In the genomic region with DNA sequence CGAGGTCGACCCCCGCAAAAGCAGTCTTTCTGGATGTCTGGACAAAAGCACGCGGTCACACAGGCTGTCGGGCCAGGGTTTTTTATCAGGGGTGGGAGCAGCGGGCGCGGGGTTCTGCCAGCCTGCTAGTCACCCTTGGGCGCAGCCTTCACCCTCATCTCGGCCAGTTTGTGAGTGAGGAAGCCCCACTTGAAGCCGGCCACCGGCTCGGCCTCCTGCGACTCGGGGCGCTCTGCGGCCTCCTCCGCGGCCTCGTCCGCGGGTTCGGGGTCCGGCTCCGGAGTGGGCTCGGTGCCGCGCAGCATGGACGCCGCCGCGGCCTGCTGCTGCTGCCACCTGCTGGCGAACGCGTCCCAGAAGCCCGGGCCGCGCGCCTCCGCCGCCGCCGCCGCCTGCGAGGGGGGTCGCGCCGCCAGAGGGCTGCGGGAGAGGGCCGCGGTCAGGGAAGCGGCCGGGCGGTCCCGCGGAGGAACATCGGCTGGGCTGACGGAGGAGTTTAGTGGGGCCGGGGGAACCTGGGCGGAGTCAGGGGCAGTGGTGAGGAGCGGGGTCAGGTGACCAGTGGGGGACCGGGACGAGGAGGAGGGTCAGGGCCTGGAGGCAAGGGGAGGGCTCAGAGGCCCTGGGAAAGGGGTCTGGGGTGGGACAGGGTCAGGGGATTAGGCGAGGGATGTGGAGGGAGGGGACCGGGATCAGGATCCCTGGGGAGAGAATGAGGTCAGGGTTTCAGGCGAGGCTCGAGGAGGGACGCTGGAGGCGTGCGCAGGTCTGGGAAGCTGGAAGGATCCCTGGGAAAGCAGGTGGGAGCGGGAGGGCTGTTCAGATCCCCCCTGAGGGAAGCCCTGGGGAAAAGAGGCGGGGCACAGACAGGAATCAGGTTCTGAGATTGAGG, we compare ENCODE assay signal across 8 cellular contexts. TPM values are rescaled to one million over a fixed set of nuclear protein-coding genes. Genes with fewer than 3 reads are reported as not detected.
DNase-seq lines count a peak whose midpoint lies in the region; ATAC-seq and TF ChIP-seq lines count a peak whose summit lies in the region.

No MANE protein-coding gene starts in this region.

- H3K9me3 ChIP-seq in A673 (ENCODE audit: low read depth, low read length, poor library complexity, severe bottlenecking) (no peaks in the 10 kb centered on the region), H9 (ENCODE audit: control insufficient read depth, low read depth, low read length) (no peaks in the 10 kb centered on the region), duodenal mucosa (ENCODE audit: control insufficient read depth in 1 of 2, low read length in 2 of 2) (no peaks in the 10 kb centered on the region), mesodermal cell (ENCODE audit: control insufficient read depth, low read length) (no peaks in the 10 kb centered on the region)

- H3K9ac ChIP-seq in H9 (ENCODE audit: extremely low read depth, insufficient read length, low read length), result peak overlapping the region; percentile 37
- H3K9ac ChIP-seq in duodenal mucosa (ENCODE audit: low read depth in 1 of 2, low read length in 2 of 2), result no peak overlapping the region

- H4K5ac ChIP-seq in H9 (ENCODE audit: insufficient read length, low read depth, low read length), result no peak overlapping the region

- H2BK12ac ChIP-seq in H9 (ENCODE audit: insufficient read length, low read depth, low read length), result no peak overlapping the region

- peak overlapping the region; percentile 54 for H3K14ac ChIP-seq in H9 (ENCODE audit: insufficient read depth, low read length)

- H2BK20ac ChIP-seq in H9 (ENCODE audit: low read depth, low read length, poor library complexity, severe bottlenecking), result no peak overlapping the region

- H3K4me1 Mint-ChIP-seq in H9, result peaks cover 37 to 58% of the 10 kb centered on the region in 2 experiments
- H3K4me1 Mint-ChIP-seq in stimulated activated memory B cell treated with anti-CD40 and anti-IgM and Interleukin-4, amounts not matched to agents 10 μg/mL and 1 μg/mL and 100 μg/mL, for 72 hours, result peaks cover 13% of the 10 kb centered on the region

- peak; percentile 69 for ATAC-seq in stimulated activated memory B cell treated with anti-CD40 and anti-IgM and Interleukin-4, amounts not matched to agents 10 μg/mL and 1 μg/mL and 100 μg/mL, for 72 hours
- ATAC-seq in HG03378 (IDR thresholded peaks at IDR 0.05; ENCODE audit: unreplicated experiment), result no peak

- H2BK120ac ChIP-seq in H9 (ENCODE audit: low read depth, low read length, poor library complexity, severe bottlenecking), result no peak overlapping the region

- H3K4me3 Mint-ChIP-seq in H9, result peak overlapping the region; percentile 69 to 84
- peak overlapping the region; percentile 59 for H3K4me3 Mint-ChIP-seq in stimulated activated memory B cell treated with anti-CD40 and anti-IgM and Interleukin-4, amounts not matched to agents 10 μg/mL and 1 μg/mL and 100 μg/mL, for 72 hours

- DNase-seq in A673 (ENCODE audit: low spot score), result peak; percentile 62
- peak; percentile 85 for DNase-seq in H9
- DNase-seq in activated CD4-positive, alpha-beta T cell treated with anti-CD3 and anti-CD28 coated beads for 24 hours (ENCODE audit: low read depth in 2 of 2), result peak; percentile 36 to 40
- no peak for DNase-seq in medulla oblongata (ENCODE audit: extremely low spot score)

- H2BK15ac ChIP-seq in H9 (ENCODE audit: low read depth, low read length), result no peak overlapping the region

- intact Hi-C loops in A673 (cut with micrococcal nuclease; ENCODE audit: unreplicated experiment), result loop anchor here (1.0 kb wide), 1 partner anchor 59 kb away; no protein-coding TSS in a partner anchor

- H3K79me1 ChIP-seq in H9 (ENCODE audit: insufficient read depth, low read depth, low read length, poor library complexity, severe bottlenecking), result no peaks in the 10 kb centered on the region

- H3T11ph ChIP-seq in H9 (ENCODE audit: low read length), result no peak overlapping the region

- no peaks in the 10 kb centered on the region for H3K79me2 ChIP-seq in H9 (ENCODE audit: insufficient read depth, low read length)

- H3K4me3 ChIP-seq in A673 (ENCODE audit: low read depth, low read length, poor library complexity, severe bottlenecking) (peak overlapping the region; percentile 51), duodenal mucosa (ENCODE audit: low read depth in 1 of 2, low read length in 2 of 2) (peak overlapping the region; percentile 46 to 53), mesodermal cell (ENCODE audit: extremely low read depth, insufficient read depth, low read length, poor library complexity, severe bottlenecking) (peak overlapping the region; percentile 27)

- no peak overlapping the region for H4K91ac ChIP-seq in H9 (ENCODE audit: insufficient read length, low read depth, low read length)

- CTCF ChIA-PET in A673 (lab: Charles Lee), result interaction anchor here (0.6 kb wide), 1 partner anchor 156 kb away, joined by 10 read pairs; no protein-coding TSS in a partner anchor

- H3K36me3 ChIP-seq in A673 (ENCODE audit: insufficient read depth, low read length, poor library complexity, severe bottlenecking) (no peaks in the 10 kb centered on the region), duodenal mucosa (ENCODE audit: control insufficient read depth in 1 of 2, insufficient read depth in 2 of 2, low read length in 2 of 2) (no peaks in the 10 kb centered on the region), mesodermal cell (ENCODE audit: control insufficient read depth, insufficient read depth, low read length) (no peaks in the 10 kb centered on the region)

- TF ChIP-seq CTCF in A673 (conservative IDR thresholded peaks at IDR 0.05; ENCODE audit: low read depth, low read length) (peak; percentile 60; the same call in 1 of the 2 replicates), H9 (conservative IDR thresholded peaks at IDR 0.05) (peak; percentile 75)

- no peak overlapping the region for H2AK5ac ChIP-seq in H9 (ENCODE audit: insufficient read length, low read length)

- peak overlapping the region; percentile 64 for H3K4me2 ChIP-seq in H9 (ENCODE audit: insufficient read depth, insufficient read length, low read length)

- peak overlapping the region; percentile 54 for H3K27ac ChIP-seq in A673 (ENCODE audit: low read depth, low read length, poor library complexity, severe bottlenecking)
- no peak overlapping the region for H3K27ac ChIP-seq in H9 (ENCODE audit: insufficient read length, low read depth, low read length)
- no peak overlapping the region for H3K27ac ChIP-seq in duodenal mucosa (ENCODE audit: low read depth, low read length)
- H3K27ac ChIP-seq in mesodermal cell (ENCODE audit: low read depth, low read length, severe bottlenecking), result no peak overlapping the region

- H3K23me2 ChIP-seq in H9 (ENCODE audit: insufficient read length, low read depth, low read length, poor library complexity, severe bottlenecking), result peaks cover 19% of the 10 kb centered on the region

- H3K27ac Mint-ChIP-seq in H9, result peak overlapping the region; percentile 40 to 80 (median 75)
- H3K27ac Mint-ChIP-seq in stimulated activated memory B cell treated with anti-CD40 and anti-IgM and Interleukin-4, amounts not matched to agents 10 μg/mL and 1 μg/mL and 100 μg/mL, for 72 hours, result peak overlapping the region; percentile 16

- WGBS in H9 (ENCODE audit: extremely low coverage, insufficient read length, low lambda C conversion rate), result no CpG with 5 or more reads among the region's 73 CpGs
- 14 to 19% methylated on average over 51 to 69 of the region's 73 CpGs for WGBS in mesodermal cell (ENCODE audit: insufficient coverage in 2 of 2), 2 experiments

- H3K4me1 ChIP-seq in A673 (ENCODE audit: insufficient read depth, low read length, poor library complexity, severe bottlenecking), result peaks cover 28% of the 10 kb centered on the region
- H3K4me1 ChIP-seq in H9 (ENCODE audit: insufficient read depth, low read length), result peaks cover 9% of the 10 kb centered on the region; the same call in 1 of the 2 replicates
- H3K4me1 ChIP-seq in duodenal mucosa (ENCODE audit: control insufficient read depth in 1 of 2, insufficient read depth in 2 of 2, low read length in 2 of 2), result peaks cover 15% of the 10 kb centered on the region in 2 donors
- peaks cover 32% of the 10 kb centered on the region for H3K4me1 ChIP-seq in mesodermal cell (ENCODE audit: control insufficient read depth, insufficient read depth, low read length, poor library complexity, severe bottlenecking)

- BruUV-seq in A673 (replicated peaks; lab: Mats Ljungman, UMichigan), result no TSS peak

- H2BK5ac ChIP-seq in H9 (ENCODE audit: insufficient read length, low read length), result no peak overlapping the region

- peaks cover 84% of the 10 kb centered on the region for H3K27me3 Mint-ChIP-seq in H9 (ENCODE audit: low read depth)
- H3K27me3 Mint-ChIP-seq in stimulated activated memory B cell treated with anti-CD40 and anti-IgM and Interleukin-4, amounts not matched to agents 10 μg/mL and 1 μg/mL and 100 μg/mL, for 72 hours, result peaks cover 20% of the 10 kb centered on the region

- peak overlapping the region; percentile 66 for H3K18ac ChIP-seq in H9 (ENCODE audit: insufficient read length, low read depth, low read length)

- H3K9me3 Mint-ChIP-seq in H9, result peaks cover 0 to 4% of the 10 kb centered on the region in 2 experiments; a peak in 1 of 5 replicates
- H3K9me3 Mint-ChIP-seq in stimulated activated memory B cell treated with anti-CD40 and anti-IgM and Interleukin-4, amounts not matched to agents 10 μg/mL and 1 μg/mL and 100 μg/mL, for 72 hours, result no peaks in the 10 kb centered on the region

- no peak overlapping the region for H3K4ac ChIP-seq in H9 (ENCODE audit: low read depth, low read length)

- POLR2A ChIA-PET in A673 (lab: Charles Lee; ENCODE audit: low non-redundant PET), result no interaction called here

- H2AFZ ChIP-seq in H9 (ENCODE audit: low read length), result no peak overlapping the region

- no peak overlapping the region for H4K8ac ChIP-seq in H9 (replicated peaks; ENCODE audit: insufficient read length, low read depth, low read length)

- H3K27me3 ChIP-seq in A673 (replicated peaks; ENCODE audit: insufficient read depth, low read depth, low read length, poor library complexity) (no peaks in the 10 kb centered on the region), H9 (ENCODE audit: insufficient read depth, low read length) (peaks cover 29% of the 10 kb centered on the region; the same call in 1 of the 2 replicates), duodenal mucosa (ENCODE audit: control insufficient read depth in 1 of 2, insufficient read depth in 2 of 2, low read length in 2 of 2) (peaks cover 11 to 19% of the 10 kb centered on the region in 2 donors)

- no peak overlapping the region for H3K23ac ChIP-seq in H9 (ENCODE audit: insufficient read length, low read depth, low read length)

- H4K20me1 ChIP-seq in H9 (ENCODE audit: control insufficient read depth, insufficient read depth, insufficient read length), result no peaks in the 10 kb centered on the region

- H3K36me3 Mint-ChIP-seq in H9 (ENCODE audit: insufficient read depth in 1 of 3, low read depth in 3 of 3), result no peaks in the 10 kb centered on the region
- H3K36me3 Mint-ChIP-seq in stimulated activated memory B cell treated with anti-CD40 and anti-IgM and Interleukin-4, amounts not matched to agents 10 μg/mL and 1 μg/mL and 100 μg/mL, for 72 hours, result no peaks in the 10 kb centered on the region

- no peak overlapping the region for H3K56ac ChIP-seq in H9 (ENCODE audit: insufficient read length, low read depth, low read length)

RNA-seq across cellular contexts. Expression of a gene that starts 4.5 kb away (rescaled TPM):
- not detected in 2 replicates for total RNA-seq in A673 (2021)
- not detected in 2 replicates for total RNA-seq in H9 (2021)
- polyA plus RNA-seq in mesodermal cell (2013, experiment 1 of 2), result not detected
- not detected for polyA plus RNA-seq in mesodermal cell (2013, experiment 2 of 2)

RNA-seq across cellular contexts. Expression of a gene that starts 5.4 kb away (rescaled TPM):
- total RNA-seq in A673 (2021) (0.64 and 0.85 TPM in 2 replicates), H9 (2021) (0.46 TPM in 2 replicates)
- polyA plus RNA-seq in mesodermal cell (2013, experiment 1 of 2), result 2.3 TPM
- 2.6 TPM for polyA plus RNA-seq in mesodermal cell (2013, experiment 2 of 2)

RNA-seq across cellular contexts. Expression of a gene that starts 5.4 kb away (rescaled TPM):
- total RNA-seq in A673 (2021), result 61.9 and 62.3 TPM in 2 replicates
- total RNA-seq in H9 (2021), result 48.2 and 51.2 TPM in 2 replicates
- 28.6 TPM for polyA plus RNA-seq in mesodermal cell (2013, experiment 1 of 2)
- 18.3 TPM for polyA plus RNA-seq in mesodermal cell (2013, experiment 2 of 2)

RNA-seq across cellular contexts. Expression of a gene that starts 7.3 kb away (rescaled TPM):
- total RNA-seq in A673 (2021), result not detected in 2 replicates
- not detected in 2 replicates for total RNA-seq in H9 (2021)
- not detected for polyA plus RNA-seq in mesodermal cell (2013, experiment 1 of 2)
- polyA plus RNA-seq in mesodermal cell (2013, experiment 2 of 2), result not detected

RNA-seq across cellular contexts. Expression of a gene that starts 13.0 kb away (rescaled TPM):
- total RNA-seq in A673 (2021) (1.6 and 1.8 TPM in 2 replicates), H9 (2021) (23.4 and 26.3 TPM in 2 replicates)
- polyA plus RNA-seq in mesodermal cell (2013, experiment 1 of 2), result 2.5 TPM
- 3.7 TPM for polyA plus RNA-seq in mesodermal cell (2013, experiment 2 of 2)
